In the genomic region with DNA sequence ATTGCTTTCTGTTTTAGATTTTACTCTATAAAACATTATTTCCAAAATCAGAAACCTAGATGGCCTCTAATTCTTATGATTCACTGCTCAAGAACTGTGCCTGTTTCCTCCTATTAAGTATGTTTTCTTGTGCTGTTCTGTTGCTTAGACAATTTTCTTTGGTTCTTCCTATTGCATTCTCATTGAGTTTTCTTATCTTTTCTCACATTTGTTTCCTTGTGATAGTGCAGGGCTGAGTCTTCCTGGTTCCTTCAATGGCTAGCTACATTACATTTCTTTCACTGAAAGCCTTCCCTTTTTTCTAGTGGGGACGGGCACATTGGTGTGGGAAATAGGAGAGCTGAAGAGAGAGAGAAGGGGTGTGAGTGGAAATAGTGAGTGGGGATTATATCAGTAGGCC, we compare ENCODE assay signal across 18 cellular contexts.
"Had no signal": no experiment of that assay in that cellular context is flagged by ENCODE, and none has a peak within 500 bp of the region (broad histone marks: within the 10 kb centered on the region; RNA-seq: fewer than 3 reads in every experiment).

No MANE protein-coding gene starts in this region.

- H3K9me3 Mint-ChIP-seq: activated CD4-positive, alpha-beta T cell treated with anti-CD3 and anti-CD28 coated beads, Interleukin-2, amount 10 ng/mL, durations not matched to agents 24 days and 14 days; activated T-helper 2 cell treated with anti-CD3 and anti-CD28 coated beads, Interferon-gamma antibody, Interleukin-2, Interleukin-4, amounts not matched to agents 10 μg/mL and 5 μg/mL and 100 μg/mL, durations not matched to agents 14 hours and 24 hours and 36 hours; brain; nephron progenitor cell; stimulated activated naive CD8-positive, alpha-beta T cell treated with anti-CD3 and anti-CD28 coated beads, Interleukin-15, amount 100 ng/mL, for 72 hours had no signal

- H3K36me3 ChIP-seq: esophagus muscularis mucosa, thoracic aorta had no signal

- H3K27ac ChIP-seq: esophagus muscularis mucosa, thoracic aorta had no signal

- H3K9me3 ChIP-seq: esophagus muscularis mucosa, thoracic aorta had no signal

- H3K4me3 ChIP-seq: esophagus muscularis mucosa, thoracic aorta had no signal

- DNase-seq: activated B cell treated with CpG ODN at 0.5 μM for 24 hours; activated CD4-positive, alpha-beta T cell treated with anti-CD3 and anti-CD28 coated beads, Interleukin-2, amount 10 ng/mL, durations not matched to agents 24 days and 14 days; activated naive CD4-positive, alpha-beta T cell treated with anti-CD3 and anti-CD28 coated beads, Interleukin-2, amount 50 U/mL, for 16 hours; amniotic stem cell; effector memory CD8-positive, alpha-beta T cell; foreskin fibroblast; head of caudate nucleus; left colon; nephron progenitor cell; stimulated activated CD4-positive, alpha-beta T cell treated with anti-CD3 and anti-CD28 coated beads, Interleukin-15, amount 100 ng/mL, for 24 hours; stimulated activated CD4-positive, alpha-beta T cell treated with anti-CD3 and anti-CD28 coated beads, Interleukin-4, amount 100 ng/mL, for 24 hours; stimulated activated naive CD8-positive, alpha-beta T cell treated with anti-CD3 and anti-CD28 coated beads, Interleukin-15, amount 100 ng/mL, for 72 hours; T-helper 9 cell had no signal

- H3K4me1 Mint-ChIP-seq: activated B cell treated with CpG ODN at 0.5 μM for 24 hours; activated CD4-positive, alpha-beta T cell treated with anti-CD3 and anti-CD28 coated beads, Interleukin-2, amount 10 ng/mL, durations not matched to agents 24 days and 14 days; central memory CD8-positive, alpha-beta T cell; stimulated activated naive CD8-positive, alpha-beta T cell treated with anti-CD3 and anti-CD28 coated beads, Interleukin-15, amount 100 ng/mL, for 72 hours had no signal

- H3K27me3 ChIP-seq: esophagus muscularis mucosa had no signal

- H3K27me3 Mint-ChIP-seq: activated B cell treated with CpG ODN at 0.5 μM for 24 hours; activated CD4-positive, alpha-beta T cell treated with anti-CD3 and anti-CD28 coated beads, Interleukin-2, amount 10 ng/mL, durations not matched to agents 24 days and 14 days; brain; central memory CD8-positive, alpha-beta T cell; effector memory CD8-positive, alpha-beta T cell; stimulated activated naive CD8-positive, alpha-beta T cell treated with anti-CD3 and anti-CD28 coated beads, Interleukin-15, amount 100 ng/mL, for 72 hours had no signal

- H3K4me1 ChIP-seq: esophagus muscularis mucosa had no signal

- ATAC-seq: effector memory CD8-positive, alpha-beta T cell; left colon; stimulated activated naive CD8-positive, alpha-beta T cell treated with anti-CD3 and anti-CD28 coated beads, Interleukin-15, amount 100 ng/mL, for 72 hours had no signal

- H3K27ac Mint-ChIP-seq: activated B cell treated with CpG ODN at 0.5 μM for 24 hours; activated CD4-positive, alpha-beta T cell treated with anti-CD3 and anti-CD28 coated beads, Interleukin-2, amount 10 ng/mL, durations not matched to agents 24 days and 14 days; activated T-helper 2 cell treated with anti-CD3 and anti-CD28 coated beads, Interferon-gamma antibody, Interleukin-2, Interleukin-4, amounts not matched to agents 10 μg/mL and 5 μg/mL and 100 μg/mL, durations not matched to agents 14 hours and 24 hours and 36 hours; brain; effector memory CD8-positive, alpha-beta T cell; nephron progenitor cell; stimulated activated naive CD8-positive, alpha-beta T cell treated with anti-CD3 and anti-CD28 coated beads, Interleukin-15, amount 100 ng/mL, for 72 hours had no signal

- H3K4me3 Mint-ChIP-seq: activated B cell treated with CpG ODN at 0.5 μM for 24 hours; activated CD4-positive, alpha-beta T cell treated with anti-CD3 and anti-CD28 coated beads, Interleukin-2, amount 10 ng/mL, durations not matched to agents 24 days and 14 days; brain; central memory CD8-positive, alpha-beta T cell; effector memory CD8-positive, alpha-beta T cell; nephron progenitor cell; stimulated activated naive CD8-positive, alpha-beta T cell treated with anti-CD3 and anti-CD28 coated beads, Interleukin-15, amount 100 ng/mL, for 72 hours had no signal

- H3K36me3 Mint-ChIP-seq: brain had no signal
